8 cellular contexts compared by ENCODE assay signal in genomic region chr18:80246656-80247402, GRCh38. TPM values are rescaled to one million over a fixed set of nuclear protein-coding genes. Genes with fewer than 3 reads are reported as not detected.
DNase-seq lines count a peak whose midpoint lies in the region; ATAC-seq and TF ChIP-seq lines count a peak whose summit lies in the region.

No MANE protein-coding gene starts in this region.

- peaks cover 1% of the 10 kb centered on the region for H3F3A ChIP-seq in smooth muscle cell (ENCODE audit: low read depth)

- peaks cover 36% of the 10 kb centered on the region for H3K79me2 ChIP-seq in smooth muscle cell (ENCODE audit: low read depth)

- TF ChIP-seq CTCF in astrocyte of the cerebellum (IDR thresholded peaks at IDR 0.05; ENCODE audit: low read depth, low read length, missing control alignments) (no peak), smooth muscle cell (IDR thresholded peaks at IDR 0.05; ENCODE audit: borderline replicate concordance, insufficient read depth, poor library complexity, severe bottlenecking) (no peak)

- no peaks in the 10 kb centered on the region for H3K36me3 ChIP-seq in iPS-20b (ENCODE audit: insufficient read depth, low read depth, low read length)
- no peaks in the 10 kb centered on the region for H3K36me3 ChIP-seq in smooth muscle cell (ENCODE audit: low read depth)

- H2AFZ ChIP-seq in smooth muscle cell (ENCODE audit: low read depth) = peak overlapping the region; percentile 95

- WGBS in smooth muscle cell (ENCODE audit: low lambda C conversion rate) = under 1% methylated on average over 24 of the region's 83 CpGs

- H3K4me3 ChIP-seq in astrocyte of the cerebellum (ENCODE audit: low read depth, low read length) = peak overlapping the region; percentile 77
- H3K4me3 ChIP-seq in iPS-20b (ENCODE audit: low read length) = peak overlapping the region; percentile 76
- H3K4me3 ChIP-seq in smooth muscle cell = peak overlapping the region; percentile 99

- H3K27ac ChIP-seq in iPS-20b (ENCODE audit: low read length) (no peak overlapping the region), smooth muscle cell (ENCODE audit: low read depth) (no peak overlapping the region)

- ATAC-seq in GM19395 (IDR thresholded peaks at IDR 0.05; ENCODE audit: unreplicated experiment) = peak; percentile 49
- ATAC-seq in HG03469 (IDR thresholded peaks at IDR 0.05; ENCODE audit: unreplicated experiment) = no peak
- no peak for ATAC-seq in HG02970 (IDR thresholded peaks at IDR 0.05; ENCODE audit: low FRiP score, unreplicated experiment)

- peak overlapping the region; percentile 96 for H3K4me2 ChIP-seq in smooth muscle cell

- 0 out of 2 replicates have a peak, but pooled peaks cover 4% of the 10 kb centered on the region for H3K4me1 ChIP-seq in iPS-20b (ENCODE audit: insufficient read depth, low read length)
- no peaks in the 10 kb centered on the region for H3K4me1 ChIP-seq in smooth muscle cell (ENCODE audit: low read depth)

- in situ Hi-C loops in astrocyte of the cerebellum (cut with HindIII; ENCODE audit: low sequenced_read_pairs) = no loop called here

- DNase-seq in COR-L47 (lab: John Stamatoyannopoulos, UW) = peak; percentile 67
- peak; percentile 15 for DNase-seq in HK-2 (ENCODE audit: unreplicated experiment)
- DNase-seq in astrocyte of the cerebellum (ENCODE audit: low read depth) = no peak
- peak; percentile 43 for DNase-seq in smooth muscle cell (lab: John Stamatoyannopoulos, UW; ENCODE audit: unreplicated experiment)

- H3K27me3 ChIP-seq in iPS-20b (ENCODE audit: insufficient read depth, low read length) (peaks cover 16% of the 10 kb centered on the region), smooth muscle cell (ENCODE audit: low read depth) (no peaks in the 10 kb centered on the region)

- no peaks in the 10 kb centered on the region for H3K9me3 ChIP-seq in iPS-20b (ENCODE audit: insufficient read depth, low read depth, low read length)
- no peaks in the 10 kb centered on the region for H3K9me3 ChIP-seq in smooth muscle cell (replicated peaks; ENCODE audit: low read depth)

- H3K9ac ChIP-seq in iPS-20b (ENCODE audit: low read depth, low read length) = peak overlapping the region; percentile 68
- H3K9ac ChIP-seq in smooth muscle cell (ENCODE audit: low read depth) = peak overlapping the region; percentile 85

- peaks cover 37% of the 10 kb centered on the region for H4K20me1 ChIP-seq in smooth muscle cell (ENCODE audit: low read depth)

RNA-seq across cellular contexts. Expression of gene PARD6G, which starts 0.5 kb away (rescaled TPM):
- total RNA-seq in smooth muscle cell = 19.3 and 19.8 TPM in 2 replicates
- polyA plus RNA-seq in smooth muscle cell = 15.7 and 19.9 TPM in 2 replicates
